In the genomic region with DNA sequence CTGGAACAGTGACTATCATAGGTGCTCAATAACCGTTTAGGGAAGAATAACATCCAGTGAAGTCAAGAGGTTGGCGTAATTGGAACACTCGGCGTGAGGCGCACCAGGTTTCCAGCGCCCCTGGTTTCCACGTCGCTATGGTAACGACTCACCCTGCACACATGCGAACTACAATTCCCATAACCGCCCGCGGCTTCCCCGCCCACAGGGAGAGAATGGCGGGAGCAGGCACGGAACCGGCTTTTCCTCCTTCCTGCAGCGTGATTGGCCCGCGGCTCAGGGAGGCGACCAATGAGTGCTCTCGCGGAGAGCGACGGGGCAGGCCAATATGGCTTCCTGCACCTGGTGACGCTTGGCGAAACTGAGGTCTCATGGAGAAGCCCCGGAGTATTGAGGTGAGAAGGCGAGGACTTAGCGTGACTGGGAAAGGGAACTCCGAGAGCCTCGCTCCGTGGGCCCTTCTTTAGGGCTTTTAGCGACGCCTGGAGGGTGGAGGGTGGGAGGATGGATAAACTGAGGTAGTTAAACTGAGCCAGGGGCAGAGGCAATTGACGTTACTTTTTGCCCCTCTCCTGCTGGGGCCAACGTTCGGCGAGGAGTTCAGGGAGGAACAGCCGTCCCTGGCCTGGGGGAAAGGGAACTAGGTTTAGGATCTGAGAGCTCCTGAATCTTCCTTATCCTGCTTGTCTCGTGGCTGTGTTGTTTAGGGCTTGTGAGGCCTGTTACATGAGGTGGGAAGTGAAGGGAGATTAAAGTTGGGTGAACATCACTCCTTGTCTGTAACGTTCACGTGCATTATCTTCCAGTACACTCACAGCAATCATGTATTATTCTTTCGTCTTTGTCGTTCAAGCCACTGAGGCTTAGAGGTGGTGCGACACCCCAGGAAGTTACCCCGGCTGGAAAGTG, we compare ENCODE assay signal across 8 cellular contexts. TPM values are rescaled to one million over a fixed set of nuclear protein-coding genes. Genes with fewer than 3 reads are reported as not detected.
A peak's percentile ranks its signal among the peaks of the same experiment; 100 is the strongest.
DNase-seq lines count a peak whose midpoint lies in the region; ATAC-seq and TF ChIP-seq lines count a peak whose summit lies in the region.

A gene (plus strand): TSS at position 321 of the 909 bp plus-strand sequence. CDS start 51 bp downstream, at position 372.

- intact Hi-C loops in colonic mucosa (cut with DNase I): no loop called here

- H3K36me3 ChIP-seq in BE2C (0 out of 2 replicates have a peak, but pooled peaks cover under 1% of the 10 kb centered on the region), colonic mucosa (no peaks in the 10 kb centered on the region)

- peak within 1 kb of the TSS; percentile 98 for H3K4me3 ChIP-seq in BE2C (ENCODE audit: low read depth, low read length)
- peak within 1 kb of the TSS; percentile 90 for H3K4me3 ChIP-seq in colonic mucosa

- H3K27me3 ChIP-seq in BE2C (no peaks in the 10 kb centered on the region), colonic mucosa (no peaks in the 10 kb centered on the region)

- H3K27ac ChIP-seq in colonic mucosa: peak within 1 kb of the TSS; percentile 68

- peak; percentile 92 for ATAC-seq in HG03460 (IDR thresholded peaks at IDR 0.05; ENCODE audit: unreplicated experiment)

- H3K9me3 ChIP-seq in BE2C: no peaks in the 10 kb centered on the region
- H3K9me3 ChIP-seq in colonic mucosa: no peaks in the 10 kb centered on the region

- TF ChIP-seq CTCF in BE2C (IDR thresholded peaks at IDR 0.05; ENCODE audit: low read depth, low read length) (no peak), colonic mucosa (IDR thresholded peaks at IDR 0.05) (no peak)

- DNase-seq in BE2C (peak; percentile 99), GM19240 (ENCODE audit: insufficient read length, low spot score) (peak; percentile 100), NCI-H526 (lab: John Stamatoyannopoulos, UW) (peak; percentile 90 to 96), colonic mucosa (peak; percentile 99), kidney tubule cell (ENCODE audit: low spot score) (peak; percentile 96)
- peak; percentile 99 for DNase-seq in activated CD4-positive, alpha-beta T cell treated with anti-CD3 and anti-CD28 coated beads for 48 hours
- DNase-seq in stimulated activated CD4-positive, alpha-beta T cell treated with anti-CD3 and anti-CD28 coated beads, Interleukin-1b, Interleukin-23, amount 100 ng/mL, for 24 hours (ENCODE audit: low read depth in 4 of 4, low spot score in 1 of 4): peak; percentile 88 to 99 (median 98)

- H3K4me1 ChIP-seq in BE2C: no peaks in the 10 kb centered on the region
- peaks cover 7% of the 10 kb centered on the region for H3K4me1 ChIP-seq in colonic mucosa

- H3K9ac ChIP-seq in colonic mucosa (ENCODE audit: low read depth in 2 of 2, low read length in 2 of 2): peak within 1 kb of the TSS; percentile 69 to 74

RNA-seq across cellular contexts. Expression of the gene that starts here (rescaled TPM):
- polyA plus RNA-seq in BE2C (2012; ENCODE audit: insufficient read depth, insufficient read length, low read depth): 27.0 TPM
- 10 to 100 TPM; 13.2 to 27.9 TPM for total RNA-seq in colonic mucosa

Comparison
In these comparisons a context has a peak if more than half of its experiments do, and no peak if none do; other contexts are left out.
1. Peak in every context shown above with its lines: DNase-seq, ATAC-seq, H3K4me3 ChIP-seq and H3K27ac ChIP-seq.